ENCODE assay signal across 29 cellular contexts in genomic region chr1:76247261-76247852, GRCh38.
DNase-seq lines count a peak whose midpoint lies in the region; ATAC-seq and TF ChIP-seq lines count a peak whose summit lies in the region.
"Had no signal": no experiment of that assay in that cellular context is flagged by ENCODE, and none has a peak within 500 bp of the region (broad histone marks: within the 10 kb centered on the region; RNA-seq: fewer than 3 reads in every experiment).

No MANE protein-coding gene starts in this region.

- H2BK5ac ChIP-seq in mesendoderm (ENCODE audit: low read length): no peak overlapping the region

- peak overlapping the region; percentile 19; the same call in 1 of the 2 replicates for H3K4me2 ChIP-seq in BLaER1
- H3K4me2 ChIP-seq in mesendoderm (ENCODE audit: low read length): no peak overlapping the region

- H3K4me3 ChIP-seq in BLaER1: no peak overlapping the region
- H3K4me3 ChIP-seq in WERI-Rb-1 (ENCODE audit: low read depth, low read length): peak overlapping the region; percentile 30
- H3K4me3 ChIP-seq in mesendoderm (ENCODE audit: low read length): no peak overlapping the region
- H3K4me3 ChIP-seq: gastroesophageal sphincter, MG63, right lobe of liver, stomach, uterus had no signal

- H3K79me2 ChIP-seq in mesendoderm (ENCODE audit: control insufficient read depth, insufficient read depth, low read length): no peaks in the 10 kb centered on the region

- no peak overlapping the region for H3K4ac ChIP-seq in mesendoderm (ENCODE audit: low read depth, low read length)

- H3K9me3 ChIP-seq in BLaER1: peaks cover 20% of the 10 kb centered on the region
- peaks cover 3% of the 10 kb centered on the region for H3K9me3 ChIP-seq in WERI-Rb-1 (ENCODE audit: severe bottlenecking)
- no peaks in the 10 kb centered on the region for H3K9me3 ChIP-seq in T-helper 17 cell (ENCODE audit: control insufficient read depth, low read length, poor library complexity, severe bottlenecking)
- H3K9me3 ChIP-seq: MG63, right lobe of liver, uterus had no signal

- H4K5ac ChIP-seq in mesendoderm (ENCODE audit: low read length): no peak overlapping the region

- H3K27me3 ChIP-seq in BLaER1 (no peaks in the 10 kb centered on the region), WERI-Rb-1 (ENCODE audit: insufficient read depth, low read depth, severe bottlenecking) (no peaks in the 10 kb centered on the region), mesendoderm (ENCODE audit: insufficient read depth, low read length, poor library complexity) (no peaks in the 10 kb centered on the region)
- H3K27me3 ChIP-seq: gastroesophageal sphincter, MG63, right lobe of liver, stomach, uterus had no signal

- no peaks in the 10 kb centered on the region for H4K20me1 ChIP-seq in BLaER1

- H3K27ac Mint-ChIP-seq in CD14-positive monocyte (peak overlapping the region in 1 of 7 donors; percentile 13), T-helper 17 cell (no peak overlapping the region)
- H3K27ac Mint-ChIP-seq: activated CD4-positive, alpha-beta T cell treated with anti-CD3 and anti-CD28 coated beads, Interleukin-2, amount 10 ng/mL, durations not matched to agents 24 days and 14 days; activated naive CD8-positive, alpha-beta T cell; CD4-positive, alpha-beta T cell; memory B cell; T-helper 1 cell treated with Interleukin-12 subunit alpha and Interleukin-12 subunit beta and Interleukin-4 antibody, amounts not matched to agents 30 μg/mL and 1 μg/mL, for 36 hours had no signal

- TF ChIP-seq CTCF in WERI-Rb-1 (IDR thresholded peaks at IDR 0.05; ENCODE audit: low read depth, low read length): no peak
- TF ChIP-seq CTCF in RWPE1 (conservative IDR thresholded peaks at IDR 0.05; ENCODE audit: low read depth): no peak
- TF ChIP-seq CTCF in CD14-positive monocyte (IDR thresholded peaks at IDR 0.05): no peak

- H3K27ac ChIP-seq in BLaER1 (no peak overlapping the region), WERI-Rb-1 (peak overlapping the region; percentile 80), mesendoderm (ENCODE audit: low read depth, low read length) (no peak overlapping the region), RWPE1 (no peak overlapping the region)
- H3K27ac ChIP-seq: gastroesophageal sphincter, right lobe of liver, stomach, uterus, VCaP had no signal

- H3K36me3 Mint-ChIP-seq in CD14-positive monocyte: peaks cover 0 to 4% of the 10 kb centered on the region in 2 donors
- peaks cover 4% of the 10 kb centered on the region for H3K36me3 Mint-ChIP-seq in T-helper 17 cell (ENCODE audit: low read depth)

- H3K56ac ChIP-seq in mesendoderm (ENCODE audit: low read length): peak overlapping the region; percentile 62

- CTCF ChIA-PET in RWPE1 (lab: Yijun Ruan, JAX): no interaction called here

- no peak overlapping the region for H3K23ac ChIP-seq in mesendoderm (ENCODE audit: low read length)

- H3K4me1 Mint-ChIP-seq in CD14-positive monocyte (peaks cover 9% of the 10 kb centered on the region), T-helper 17 cell (no peaks in the 10 kb centered on the region)

- H3K79me1 ChIP-seq in mesendoderm (ENCODE audit: low read length): no peaks in the 10 kb centered on the region

- peak overlapping the region; percentile 44 for H3K18ac ChIP-seq in mesendoderm (ENCODE audit: low read length)

- peaks cover 10% of the 10 kb centered on the region for H3K4me1 ChIP-seq in BLaER1
- peaks cover 15% of the 10 kb centered on the region for H3K4me1 ChIP-seq in mesendoderm (ENCODE audit: control insufficient read depth, low read depth, low read length)
- H3K4me1 ChIP-seq: right lobe of liver had no signal

- peak overlapping the region; percentile 23 for H2BK120ac ChIP-seq in mesendoderm (ENCODE audit: low read depth, low read length)

- H3K36me3 ChIP-seq in BLaER1 (no peaks in the 10 kb centered on the region), WERI-Rb-1 (no peaks in the 10 kb centered on the region), mesendoderm (ENCODE audit: control insufficient read depth, insufficient read depth, low read length) (no peaks in the 10 kb centered on the region)
- H3K36me3 ChIP-seq: gastroesophageal sphincter, MG63, right lobe of liver, stomach, uterus had no signal

- H3K27me3 Mint-ChIP-seq in CD14-positive monocyte (ENCODE audit: low read depth in 3 of 3) (no peaks in the 10 kb centered on the region), T-helper 17 cell (no peaks in the 10 kb centered on the region)
- H3K27me3 Mint-ChIP-seq: activated naive CD8-positive, alpha-beta T cell; CD4-positive, alpha-beta T cell had no signal

- H3K9me3 Mint-ChIP-seq in CD14-positive monocyte: peaks cover 3 to 23% (median 9%) of the 10 kb centered on the region in 7 donors

- ATAC-seq in T-helper 17 cell: no peak
- ATAC-seq: gastroesophageal sphincter, left lobe of liver, right lobe of liver, SK-N-SH treated with all-trans-retinoic acid at 6 μM for 48 hours had no signal

- intact Hi-C loops in CD14-positive monocyte (cut with micrococcal nuclease): no loop called here

- H3K4me3 Mint-ChIP-seq in CD14-positive monocyte (no peak overlapping the region), T-helper 17 cell (no peak overlapping the region)
- H3K4me3 Mint-ChIP-seq: activated CD4-positive, alpha-beta T cell treated with anti-CD3 and anti-CD28 coated beads, Interleukin-2, amount 10 ng/mL, durations not matched to agents 24 days and 14 days; activated naive CD8-positive, alpha-beta T cell; CD4-positive, alpha-beta T cell; memory B cell; T-helper 1 cell treated with Interleukin-12 subunit alpha and Interleukin-12 subunit beta and Interleukin-4 antibody, amounts not matched to agents 30 μg/mL and 1 μg/mL, for 36 hours had no signal

- no peak overlapping the region for H2AK5ac ChIP-seq in mesendoderm (ENCODE audit: low read length)

- no CpG with 5 or more reads among the region's 5 CpGs for WGBS in mesendoderm (ENCODE audit: extremely low coverage, insufficient coverage, low lambda C conversion rate)

- DNase-seq in NCI-H82 (lab: John Stamatoyannopoulos, UW): peak; percentile 95
- peak; percentile 88 for DNase-seq in WERI-Rb-1
- DNase-seq in mesendoderm: peak; percentile 69
- no peak for DNase-seq in RWPE1 (ENCODE audit: low spot score)
- no peak for DNase-seq in hippocampal formation (lab: John Stamatoyannopoulos, UW)
- DNase-seq in CD14-positive monocyte (ENCODE audit: low spot score): no peak
- DNase-seq in T-helper 17 cell: no peak
- DNase-seq: activated CD4-positive, alpha-beta T cell treated with anti-CD3 and anti-CD28 coated beads, Interleukin-2, amount 10 ng/mL, durations not matched to agents 24 days and 14 days; activated effector memory CD4-positive, alpha-beta T cell treated with Interleukin-2 at 50 U/mL for 16 hours; CD4-positive, alpha-beta T cell; H7; hypothalamus; KG1; MG63; NCI-H2029; NCI-H226; right lobe of liver; stimulated activated CD4-positive, alpha-beta T cell treated with anti-CD3 and anti-CD28 coated beads, Interleukin-12 subunit alpha, Interleukin-12 subunit beta, amount 100 ng/mL, for 4 hours; stimulated activated CD4-positive, alpha-beta T cell treated with anti-CD3 and anti-CD28 coated beads, Interleukin-2, amount 100 ng/mL, for 48 hours; stomach; uterus had no signal

- H3K9ac ChIP-seq in BLaER1: no peak overlapping the region
- no peak overlapping the region for H3K9ac ChIP-seq in mesendoderm (ENCODE audit: low read length)

- POLR2A ChIA-PET in RWPE1 (lab: Yijun Ruan, JAX; ENCODE audit: low non-redundant PET): no interaction called here

- H4K8ac ChIP-seq in mesendoderm (ENCODE audit: low read depth, low read length): no peak overlapping the region

- H2BK15ac ChIP-seq in mesendoderm (replicated peaks; ENCODE audit: low read depth): no peak overlapping the region

Comparison
In these comparisons a context has a peak if more than half of its experiments do, and no peak if none do; other contexts are left out.
1. DNase-seq: peak in NCI-H82 (single experiment), WERI-Rb-1 (single experiment) and mesendoderm (single experiment); none in RWPE1 (single experiment), hippocampal formation (0 of 2), CD14-positive monocyte (single experiment) and T-helper 17 cell (0 of 3).